21 cellular contexts compared by ENCODE assay signal in genomic region chr15:77387355-77388105, GRCh38. TPM values are rescaled to one million over a fixed set of nuclear protein-coding genes. Genes with fewer than 3 reads are reported as not detected.
A peak's percentile ranks its signal among the peaks of the same experiment; 100 is the strongest.
DNase-seq lines count a peak whose midpoint lies in the region; ATAC-seq lines count a peak whose summit lies in the region.
"Had no signal": no experiment of that assay in that cellular context is flagged by ENCODE, and none has a peak within 500 bp of the region (broad histone marks: within the 10 kb centered on the region; RNA-seq: fewer than 3 reads in every experiment).

No MANE protein-coding gene starts in this region.

- H3K9me3 Mint-ChIP-seq in activated T-helper 17 cell treated with anti-CD3 and anti-CD28 coated beads, Interleukin-2, amount 50 U/mL, for 72 hours: no peaks in the 10 kb centered on the region
- H3K9me3 Mint-ChIP-seq: activated naive CD4-positive, alpha-beta T cell treated with anti-CD3 and anti-CD28 coated beads, Interleukin-2, amount 50 U/mL, for 24 hours; neural crest cell; T-helper 1 cell treated with Interleukin-12 subunit alpha and Interleukin-12 subunit beta and Interleukin-4 antibody, amounts not matched to agents 30 μg/mL and 1 μg/mL, for 36 hours had no signal

- H3K4me3 Mint-ChIP-seq in activated T-helper 17 cell treated with anti-CD3 and anti-CD28 coated beads, Interleukin-2, amount 50 U/mL, for 72 hours: no peak overlapping the region
- H3K4me3 Mint-ChIP-seq: activated naive CD4-positive, alpha-beta T cell treated with anti-CD3 and anti-CD28 coated beads, Interleukin-2, amount 50 U/mL, for 24 hours; neural crest cell; T-helper 1 cell treated with Interleukin-12 subunit alpha and Interleukin-12 subunit beta and Interleukin-4 antibody, amounts not matched to agents 30 μg/mL and 1 μg/mL, for 36 hours had no signal

- H3K36me3 Mint-ChIP-seq in activated T-helper 17 cell treated with anti-CD3 and anti-CD28 coated beads, Interleukin-2, amount 50 U/mL, for 72 hours (ENCODE audit: low read depth): no peaks in the 10 kb centered on the region
- H3K36me3 Mint-ChIP-seq: activated naive CD4-positive, alpha-beta T cell treated with anti-CD3 and anti-CD28 coated beads, Interleukin-2, amount 50 U/mL, for 24 hours had no signal

- no peak overlapping the region for H3K27ac Mint-ChIP-seq in activated T-helper 17 cell treated with anti-CD3 and anti-CD28 coated beads, Interleukin-2, amount 50 U/mL, for 72 hours
- H3K27ac Mint-ChIP-seq: activated naive CD4-positive, alpha-beta T cell treated with anti-CD3 and anti-CD28 coated beads, Interleukin-2, amount 50 U/mL, for 24 hours; T-helper 1 cell treated with Interleukin-12 subunit alpha and Interleukin-12 subunit beta and Interleukin-4 antibody, amounts not matched to agents 30 μg/mL and 1 μg/mL, for 36 hours had no signal

- H3K27me3 Mint-ChIP-seq in activated T-helper 17 cell treated with anti-CD3 and anti-CD28 coated beads, Interleukin-2, amount 50 U/mL, for 72 hours: no peaks in the 10 kb centered on the region
- H3K27me3 Mint-ChIP-seq: activated naive CD4-positive, alpha-beta T cell treated with anti-CD3 and anti-CD28 coated beads, Interleukin-2, amount 50 U/mL, for 24 hours had no signal

- no peak for ATAC-seq in activated T-helper 17 cell treated with anti-CD3 and anti-CD28 coated beads, Interleukin-2, amount 50 U/mL, for 72 hours (replicated peaks)
- ATAC-seq: foreskin keratinocyte had no signal

- DNase-seq in HCEC 1CT (peak; percentile 7), NCI-H69 (lab: John Stamatoyannopoulos, UW) (peak; percentile 13), astrocyte of the hippocampus (ENCODE audit: low read depth, low spot score) (peak; percentile 18), myocyte (ENCODE audit: low read depth) (peak; percentile 51), hepatic stellate cell (ENCODE audit: low spot score) (no peak), NCI-H2107 treated with DMSO at 0.1 percent for 48 hours (lab: John Stamatoyannopoulos, UW; ENCODE audit: unreplicated experiment) (no peak)
- DNase-seq: activated CD4-positive, alpha-beta T cell treated with anti-CD3 and anti-CD28 coated beads, Interleukin-2, amount 50 U/mL, for 48 hours; foreskin keratinocyte; GOT3; hypothalamus; NCI-H1436; NCI-H345; NK-92 treated with Interleukin-12 subunit alpha and Interleukin-12 subunit beta, amount 100 ng/mL, for 24 hours; small intestine; stimulated activated CD4-positive, alpha-beta T cell treated with anti-CD3 and anti-CD28 coated beads, Interleukin-2, amount 100 ng/mL, for 48 hours; upper lobe of left lung; WERI-Rb-1 had no signal

- no peaks in the 10 kb centered on the region for H3K4me1 Mint-ChIP-seq in activated T-helper 17 cell treated with anti-CD3 and anti-CD28 coated beads, Interleukin-2, amount 50 U/mL, for 72 hours
- H3K4me1 Mint-ChIP-seq: neural crest cell had no signal

RNA-seq across cellular contexts. Expression of gene PEAK1, which starts 32.4 kb away (rescaled TPM):
- 16.0 and 25.2 TPM in 2 replicates for total RNA-seq in myocyte
- 22.4 TPM for polyA plus RNA-seq in myocyte (2012)
- total RNA-seq in activated T-helper 17 cell treated with anti-CD3 and anti-CD28 coated beads, Interleukin-2, amount 50 U/mL, for 72 hours: 10 to 100 TPM; 16.2 to 16.6 TPM

RNA-seq across cellular contexts. Expression of gene HMG20A, which starts 33.2 kb away (rescaled TPM):
- total RNA-seq in myocyte: 36.6 and 49.9 TPM in 2 replicates
- 26.5 TPM for polyA plus RNA-seq in myocyte (2012)
- total RNA-seq in activated T-helper 17 cell treated with anti-CD3 and anti-CD28 coated beads, Interleukin-2, amount 50 U/mL, for 72 hours: 10 to 100 TPM; 30.4 to 31.2 TPM

Comparison
In these comparisons a context has a peak if more than half of its experiments do, and no peak if none do; other contexts are left out.
1. DNase-seq: peak in HCEC 1CT (single experiment), NCI-H69 (single experiment), astrocyte of the hippocampus (single experiment) and myocyte (single experiment); none in hepatic stellate cell (single experiment) and NCI-H2107 treated with DMSO at 0.1 percent for 48 hours (single experiment).